9 cellular contexts compared by ENCODE assay signal in genomic region chr3:170584585-170585007, GRCh38. TPM values are rescaled to one million over a fixed set of nuclear protein-coding genes. Genes with fewer than 3 reads are reported as not detected.
DNase-seq lines count a peak whose midpoint lies in the region; ATAC-seq, FAIRE-seq and TF ChIP-seq lines count a peak whose summit lies in the region.
"Had no signal": no experiment of that assay in that cellular context is flagged by ENCODE, and none has a peak within 500 bp of the region (broad histone marks: within the 10 kb centered on the region; RNA-seq: fewer than 3 reads in every experiment).

No MANE protein-coding gene starts in this region.

- 4% methylated on average over 4 to 11 of the region's 20 CpGs for WGBS in upper lobe of left lung, 2 donors

- no peaks in the 10 kb centered on the region for H3K9me3 Mint-ChIP-seq in nephron

- no peak overlapping the region for H3K27ac ChIP-seq in upper lobe of left lung

- peak overlapping the region; percentile 76 to 87 (median 79) for H3K4me3 Mint-ChIP-seq in nephron

- H3K4me3 ChIP-seq in upper lobe of left lung: no peak overlapping the region

- no peaks in the 10 kb centered on the region for H3K36me3 ChIP-seq in upper lobe of left lung

- ATAC-seq in upper lobe of left lung (ENCODE audit: low FRiP score in 2 of 2) (peak; percentile 73 to 79), HG03520 (IDR thresholded peaks at IDR 0.05; ENCODE audit: unreplicated experiment) (no peak), HG02852 (IDR thresholded peaks at IDR 0.05; ENCODE audit: unreplicated experiment) (no peak)

- no peak overlapping the region for H3K27ac Mint-ChIP-seq in nephron

- H3K9me3 ChIP-seq in upper lobe of left lung: peaks cover 0 to 5% (median 0%) of the 10 kb centered on the region in 4 donors

- H3K27me3 ChIP-seq in upper lobe of left lung: peaks cover 0 to 22% (median 12%) of the 10 kb centered on the region in 4 donors

- TF ChIP-seq POLR2A in GM12891 (IDR thresholded peaks at IDR 0.05; ENCODE audit: low read depth, low read length) (no peak), upper lobe of left lung (IDR thresholded peaks at IDR 0.05) (no peak)

- TF ChIP-seq EP300 in upper lobe of left lung (IDR thresholded peaks at IDR 0.05): no peak

- peaks cover 73% of the 10 kb centered on the region for H3K27me3 Mint-ChIP-seq in nephron (ENCODE audit: low read depth)

- no peak for FAIRE-seq in GM12891 (lab: Jason Lieb, UNC)

- no peaks in the 10 kb centered on the region for H3K36me3 Mint-ChIP-seq in nephron (ENCODE audit: low read depth)

- H3K4me1 ChIP-seq in upper lobe of left lung: peaks cover 4 to 15% (median 10%) of the 10 kb centered on the region in 4 donors

- peaks cover 4% of the 10 kb centered on the region for H3K4me1 Mint-ChIP-seq in nephron

- DNase-seq in GM12891 (ENCODE audit: insufficient read length, low spot score) (peak; percentile 44), NAMALWA (ENCODE audit: low spot score) (peak; percentile 30), activated T-cell treated with anti-CD3 and anti-CD28 coated beads for 24 hours (ENCODE audit: low read depth) (peak; percentile 8), fibroblast of peridontal ligament (ENCODE audit: extremely low read depth) (peak; percentile 70), upper lobe of left lung (peak; percentile 19 to 24)

- TF ChIP-seq CTCF in nephron (IDR thresholded peaks at IDR 0.05; ENCODE audit: unreplicated experiment in 3 of 3): no peak
- TF ChIP-seq CTCF in upper lobe of left lung (IDR thresholded peaks at IDR 0.05): no peak

TF ChIP-seq in GM12891, 5 proteins besides CTCF, POLR2A, EP300 and RAD21:
- TF ChIP-seq POU2F2 (IDR thresholded peaks at IDR 0.05; ENCODE audit: low read depth, low read length): no peak
- TF ChIP-seq POLR2AphosphoS5 (IDR thresholded peaks at IDR 0.05; ENCODE audit: low read depth, low read length): no peak
- TF ChIP-seq SPI1 (IDR thresholded peaks at IDR 0.05; ENCODE audit: low read depth, low read length): no peak
- TF ChIP-seq PAX5 (IDR thresholded peaks at IDR 0.05; ENCODE audit: insufficient read depth, low read length, severe bottlenecking): no peak
- no peak for TF ChIP-seq TAF1 (IDR thresholded peaks at IDR 0.05; ENCODE audit: low read depth, low read length)

RNA-seq across cellular contexts. Expression of gene SLC7A14, which starts 1.3 kb away (rescaled TPM):
- polyA plus RNA-seq in GM12891 (2012; ENCODE audit: low read depth, missing spikeins): 0.01 TPM
- total RNA-seq in upper lobe of left lung: under 1 TPM in 1 of 6 donors, not detected in 5; 0.03 TPM
- total RNA-seq: subcutaneous adipose tissue had no signal

Comparison
In these comparisons a context has a peak if more than half of its experiments do, and no peak if none do; other contexts are left out.
1. DNase-seq: peak in every context shown above with its lines; median percentile 70 in fibroblast of peridontal ligament; 44 in GM12891; 30 in NAMALWA; 22 in upper lobe of left lung; 8 in activated T-cell treated with anti-CD3 and anti-CD28 coated beads for 24 hours.
2. ATAC-seq: peak in upper lobe of left lung (2 of 2); none in HG03520 (single experiment) and HG02852 (single experiment).